In the genomic region with DNA sequence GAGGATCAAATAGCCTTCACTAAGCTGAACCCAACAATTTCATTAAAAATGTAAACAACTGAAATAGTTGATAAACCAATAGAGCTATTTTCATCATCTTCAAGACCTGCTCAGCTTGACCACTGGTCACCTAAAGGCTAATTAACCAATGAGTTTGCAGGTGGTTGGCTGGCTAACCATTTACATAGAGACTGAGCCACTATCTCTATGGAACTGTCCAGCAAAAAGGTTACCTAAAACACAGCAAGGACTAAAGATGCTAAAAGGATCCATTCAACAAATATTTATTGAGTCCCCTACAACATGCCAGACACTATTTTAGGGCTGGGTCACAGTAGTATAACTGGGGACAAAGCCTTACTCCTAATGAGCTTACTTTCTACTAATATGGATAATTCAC, we compare ENCODE assay signal across 2 cellular contexts.
A peak's percentile ranks its signal among the peaks of the same experiment; 100 is the strongest.
TF ChIP-seq lines count a peak whose summit lies in the region.

No MANE protein-coding gene starts in this region.

TF ChIP-seq in A549, 52 proteins besides CTCF, POLR2A, EP300 and RAD21 (continued from another document):
- TF ChIP-seq, protein P1, sequence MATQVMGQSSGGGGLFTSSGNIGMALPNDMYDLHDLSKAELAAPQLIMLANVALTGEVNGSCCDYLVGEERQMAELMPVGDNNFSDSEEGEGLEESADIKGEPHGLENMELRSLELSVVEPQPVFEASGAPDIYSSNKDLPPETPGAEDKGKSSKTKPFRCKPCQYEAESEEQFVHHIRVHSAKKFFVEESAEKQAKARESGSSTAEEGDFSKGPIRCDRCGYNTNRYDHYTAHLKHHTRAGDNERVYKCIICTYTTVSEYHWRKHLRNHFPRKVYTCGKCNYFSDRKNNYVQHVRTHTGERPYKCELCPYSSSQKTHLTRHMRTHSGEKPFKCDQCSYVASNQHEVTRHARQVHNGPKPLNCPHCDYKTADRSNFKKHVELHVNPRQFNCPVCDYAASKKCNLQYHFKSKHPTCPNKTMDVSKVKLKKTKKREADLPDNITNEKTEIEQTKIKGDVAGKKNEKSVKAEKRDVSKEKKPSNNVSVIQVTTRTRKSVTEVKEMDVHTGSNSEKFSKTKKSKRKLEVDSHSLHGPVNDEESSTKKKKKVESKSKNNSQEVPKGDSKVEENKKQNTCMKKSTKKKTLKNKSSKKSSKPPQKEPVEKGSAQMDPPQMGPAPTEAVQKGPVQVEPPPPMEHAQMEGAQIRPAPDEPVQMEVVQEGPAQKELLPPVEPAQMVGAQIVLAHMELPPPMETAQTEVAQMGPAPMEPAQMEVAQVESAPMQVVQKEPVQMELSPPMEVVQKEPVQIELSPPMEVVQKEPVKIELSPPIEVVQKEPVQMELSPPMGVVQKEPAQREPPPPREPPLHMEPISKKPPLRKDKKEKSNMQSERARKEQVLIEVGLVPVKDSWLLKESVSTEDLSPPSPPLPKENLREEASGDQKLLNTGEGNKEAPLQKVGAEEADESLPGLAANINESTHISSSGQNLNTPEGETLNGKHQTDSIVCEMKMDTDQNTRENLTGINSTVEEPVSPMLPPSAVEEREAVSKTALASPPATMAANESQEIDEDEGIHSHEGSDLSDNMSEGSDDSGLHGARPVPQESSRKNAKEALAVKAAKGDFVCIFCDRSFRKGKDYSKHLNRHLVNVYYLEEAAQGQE (IDR thresholded peaks at IDR 0.05): peak; percentile 55; the same call in 1 of the 2 replicates
- TF ChIP-seq RARB (CRISPR knock-in tag; IDR thresholded peaks at IDR 0.05) (no peak), TFCP2L1 (CRISPR knock-in tag; IDR thresholded peaks at IDR 0.05) (no peak), KDM5A (IDR thresholded peaks at IDR 0.05) (no peak), FOSB (CRISPR knock-in tag; IDR thresholded peaks at IDR 0.05) (no peak)

TF ChIP-seq in HCT116, 20 proteins besides CTCF, POLR2A, EP300 and RAD21 (continued from another document):
- TF ChIP-seq, protein P1 (IDR thresholded peaks at IDR 0.05; ENCODE audit: low read depth): peak; percentile 34
- TF ChIP-seq, protein P2, sequence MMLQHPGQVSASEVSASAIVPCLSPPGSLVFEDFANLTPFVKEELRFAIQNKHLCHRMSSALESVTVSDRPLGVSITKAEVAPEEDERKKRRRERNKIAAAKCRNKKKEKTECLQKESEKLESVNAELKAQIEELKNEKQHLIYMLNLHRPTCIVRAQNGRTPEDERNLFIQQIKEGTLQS (IDR thresholded peaks at IDR 0.05): no peak
- no peak for TF ChIP-seq ZNF274 (IDR thresholded peaks at IDR 0.05; ENCODE audit: low read depth, low read length)
